In the genomic region with DNA sequence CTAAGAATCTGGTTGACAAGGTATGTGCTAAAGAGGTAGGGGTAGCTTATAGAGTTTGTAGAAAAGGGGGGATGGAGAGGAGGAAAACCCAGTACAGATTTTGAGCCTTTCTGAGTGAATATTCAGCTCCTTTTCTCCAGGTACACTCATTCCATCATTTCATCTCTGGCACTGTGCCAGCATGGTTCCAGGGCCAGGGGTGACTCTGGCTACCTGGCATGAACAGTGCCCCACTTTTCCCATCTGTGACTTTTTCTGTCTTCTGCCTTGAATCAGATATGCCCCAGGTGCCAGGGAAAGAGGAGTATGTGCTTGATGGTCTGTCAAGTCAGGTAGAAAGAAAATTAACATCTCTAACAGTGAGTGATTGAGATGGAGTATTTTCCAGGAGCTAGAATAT, we compare ENCODE assay signal across 18 cellular contexts.
DNase-seq lines count a peak whose midpoint lies in the region; ATAC-seq and TF ChIP-seq lines count a peak whose summit lies in the region.
"Had no signal": no experiment of that assay in that cellular context is flagged by ENCODE, and none has a peak within 500 bp of the region (broad histone marks: within the 10 kb centered on the region; RNA-seq: fewer than 3 reads in every experiment).

No MANE protein-coding gene starts in this region.

- DNase-seq in NCI-H2171 treated with DMSO at 0.1 percent for 48 hours (lab: John Stamatoyannopoulos, UW) (peak; percentile 20), NCI-H2171 (lab: John Stamatoyannopoulos, UW) (no peak), G401 (ENCODE audit: low spot score) (peak; percentile 86), WTC11 (ENCODE audit: low spot score) (no peak), cerebellum (ENCODE audit: low spot score) (peak; percentile 58), NCI-H1694 treated with DMSO at 0.1 percent for 48 hours (lab: John Stamatoyannopoulos, UW) (no peak), osteocyte (ENCODE audit: extremely low spot score, unreplicated experiment) (no peak)
- DNase-seq in activated naive CD4-positive, alpha-beta T cell treated with anti-CD3 and anti-CD28 coated beads, Interleukin-2, amount 50 U/mL, for 72 hours (ENCODE audit: low spot score in 2 of 2) = no peak
- DNase-seq: AML-193; CD4-positive, alpha-beta memory T cell; DMS153; DMS79; GF-D8; GOT3; H7 had no signal

- POLR2A ChIA-PET in WTC11 (lab: Charles Lee) = no interaction called here

- H3K36me3 Mint-ChIP-seq in WTC11 = no peaks in the 10 kb centered on the region
- H3K36me3 Mint-ChIP-seq in osteocyte (ENCODE audit: unreplicated experiment) = peaks cover 5% of the 10 kb centered on the region
- H3K36me3 Mint-ChIP-seq in activated naive CD4-positive, alpha-beta T cell treated with anti-CD3 and anti-CD28 coated beads, Interleukin-2, amount 50 U/mL, for 72 hours = no peaks in the 10 kb centered on the region
- H3K36me3 Mint-ChIP-seq: CD14-positive monocyte; CD4-positive, alpha-beta memory T cell had no signal

- H3K27ac Mint-ChIP-seq in WTC11 = peak overlapping the region; percentile 12; the same call in 1 of the 2 replicates
- no peak overlapping the region for H3K27ac Mint-ChIP-seq in osteocyte (ENCODE audit: unreplicated experiment)
- no peak overlapping the region for H3K27ac Mint-ChIP-seq in activated naive CD4-positive, alpha-beta T cell treated with anti-CD3 and anti-CD28 coated beads, Interleukin-2, amount 50 U/mL, for 72 hours
- H3K27ac Mint-ChIP-seq: CD4-positive, alpha-beta memory T cell had no signal

- CTCF ChIA-PET in WTC11 (lab: Charles Lee) = interaction anchor here (0.5 to 1.1 kb wide), 2 partner anchors 171 to 712 kb away, joined by 3 to 5 read pairs; no protein-coding TSS in a partner anchor

- H3K27me3 Mint-ChIP-seq in WTC11 (ENCODE audit: low read depth) = no peaks in the 10 kb centered on the region
- no peaks in the 10 kb centered on the region for H3K27me3 Mint-ChIP-seq in osteocyte (ENCODE audit: unreplicated experiment)

- H3K4me3 Mint-ChIP-seq in WTC11 = no peak overlapping the region
- no peak overlapping the region for H3K4me3 Mint-ChIP-seq in osteocyte (ENCODE audit: unreplicated experiment)
- H3K4me3 Mint-ChIP-seq: CD4-positive, alpha-beta memory T cell had no signal

- H3K9me3 Mint-ChIP-seq in WTC11 = no peaks in the 10 kb centered on the region
- H3K9me3 Mint-ChIP-seq in osteocyte (ENCODE audit: unreplicated experiment) = no peaks in the 10 kb centered on the region
- no peaks in the 10 kb centered on the region for H3K9me3 Mint-ChIP-seq in activated naive CD4-positive, alpha-beta T cell treated with anti-CD3 and anti-CD28 coated beads, Interleukin-2, amount 50 U/mL, for 72 hours

- no peak for ATAC-seq in WTC11
- ATAC-seq in activated naive CD4-positive, alpha-beta T cell treated with anti-CD3 and anti-CD28 coated beads, Interleukin-2, amount 50 U/mL, for 72 hours = no peak
- ATAC-seq: A549, HCT116 had no signal

- H3K4me1 Mint-ChIP-seq in WTC11 (peaks cover 13% of the 10 kb centered on the region; the same call in 1 of the 2 replicates), osteocyte (ENCODE audit: unreplicated experiment) (peaks cover 9% of the 10 kb centered on the region)
- H3K4me1 Mint-ChIP-seq: CD4-positive, alpha-beta memory T cell had no signal

- no peak for TF ChIP-seq CTCF in WTC11 (IDR thresholded peaks at IDR 0.05)
- TF ChIP-seq CTCF in osteocyte (IDR thresholded peaks at IDR 0.05) = no peak

- in situ Hi-C loops in G401 (cut with HindIII; ENCODE audit: low sequenced_read_pairs) = no loop called here

TF ChIP-seq in WTC11, 78 proteins besides CTCF, POLR2A, EP300 and RAD21 (continues in another document):
- TF ChIP-seq E2F1 (CRISPR knock-in tag; IDR thresholded peaks at IDR 0.05) (no peak), STAT6 (CRISPR knock-in tag; conservative IDR thresholded peaks at IDR 0.05; ENCODE audit: low read depth) (no peak), HMGA2 (CRISPR knock-in tag; IDR thresholded peaks at IDR 0.05) (no peak), NFE2L1 (CRISPR knock-in tag; IDR thresholded peaks at IDR 0.05) (no peak), MXD4 (CRISPR knock-in tag; IDR thresholded peaks at IDR 0.05; ENCODE audit: borderline replicate concordance) (no peak), GRHL2 (CRISPR knock-in tag; IDR thresholded peaks at IDR 0.05; ENCODE audit: insufficient replicate concordance, severe bottlenecking) (no peak), FOXP1 (CRISPR knock-in tag; IDR thresholded peaks at IDR 0.05; ENCODE audit: borderline replicate concordance) (no peak), HMGXB4 (CRISPR knock-in tag; IDR thresholded peaks at IDR 0.05) (no peak), NFATC4 (CRISPR knock-in tag; IDR thresholded peaks at IDR 0.05) (no peak), ETV6 (CRISPR knock-in tag; IDR thresholded peaks at IDR 0.05) (no peak), ZNF232 (CRISPR knock-in tag; IDR thresholded peaks at IDR 0.05) (no peak), PRRX2 (CRISPR knock-in tag; IDR thresholded peaks at IDR 0.05) (no peak), NFYB (CRISPR knock-in tag; conservative IDR thresholded peaks at IDR 0.05; ENCODE audit: low read depth) (no peak), IRF2 (CRISPR knock-in tag; IDR thresholded peaks at IDR 0.05; ENCODE audit: borderline replicate concordance, low read depth) (no peak)
- TF ChIP-seq, protein P1, sequence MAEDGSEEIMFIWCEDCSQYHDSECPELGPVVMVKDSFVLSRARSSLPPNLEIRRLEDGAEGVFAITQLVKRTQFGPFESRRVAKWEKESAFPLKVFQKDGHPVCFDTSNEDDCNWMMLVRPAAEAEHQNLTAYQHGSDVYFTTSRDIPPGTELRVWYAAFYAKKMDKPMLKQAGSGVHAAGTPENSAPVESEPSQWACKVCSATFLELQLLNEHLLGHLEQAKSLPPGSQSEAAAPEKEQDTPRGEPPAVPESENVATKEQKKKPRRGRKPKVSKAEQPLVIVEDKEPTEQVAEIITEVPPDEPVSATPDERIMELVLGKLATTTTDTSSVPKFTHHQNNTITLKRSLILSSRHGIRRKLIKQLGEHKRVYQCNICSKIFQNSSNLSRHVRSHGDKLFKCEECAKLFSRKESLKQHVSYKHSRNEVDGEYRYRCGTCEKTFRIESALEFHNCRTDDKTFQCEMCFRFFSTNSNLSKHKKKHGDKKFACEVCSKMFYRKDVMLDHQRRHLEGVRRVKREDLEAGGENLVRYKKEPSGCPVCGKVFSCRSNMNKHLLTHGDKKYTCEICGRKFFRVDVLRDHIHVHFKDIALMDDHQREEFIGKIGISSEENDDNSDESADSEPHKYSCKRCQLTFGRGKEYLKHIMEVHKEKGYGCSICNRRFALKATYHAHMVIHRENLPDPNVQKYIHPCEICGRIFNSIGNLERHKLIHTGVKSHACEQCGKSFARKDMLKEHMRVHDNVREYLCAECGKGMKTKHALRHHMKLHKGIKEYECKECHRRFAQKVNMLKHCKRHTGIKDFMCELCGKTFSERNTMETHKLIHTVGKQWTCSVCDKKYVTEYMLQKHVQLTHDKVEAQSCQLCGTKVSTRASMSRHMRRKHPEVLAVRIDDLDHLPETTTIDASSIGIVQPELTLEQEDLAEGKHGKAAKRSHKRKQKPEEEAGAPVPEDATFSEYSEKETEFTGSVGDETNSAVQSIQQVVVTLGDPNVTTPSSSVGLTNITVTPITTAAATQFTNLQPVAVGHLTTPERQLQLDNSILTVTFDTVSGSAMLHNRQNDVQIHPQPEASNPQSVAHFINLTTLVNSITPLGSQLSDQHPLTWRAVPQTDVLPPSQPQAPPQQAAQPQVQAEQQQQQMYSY (CRISPR knock-in tag; IDR thresholded peaks at IDR 0.05) = no peak
- TF ChIP-seq, protein P2, sequence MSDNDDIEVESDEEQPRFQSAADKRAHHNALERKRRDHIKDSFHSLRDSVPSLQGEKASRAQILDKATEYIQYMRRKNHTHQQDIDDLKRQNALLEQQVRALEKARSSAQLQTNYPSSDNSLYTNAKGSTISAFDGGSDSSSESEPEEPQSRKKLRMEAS (CRISPR knock-in tag; IDR thresholded peaks at IDR 0.05) = no peak

Comparison
In these comparisons a context has a peak if more than half of its experiments do, and no peak if none do; other contexts are left out.
1. DNase-seq: peak in NCI-H2171 treated with DMSO at 0.1 percent for 48 hours (single experiment), G401 (single experiment) and cerebellum (single experiment); none in NCI-H2171 (single experiment), WTC11 (single experiment), NCI-H1694 treated with DMSO at 0.1 percent for 48 hours (single experiment), osteocyte (single experiment) and activated naive CD4-positive, alpha-beta T cell treated with anti-CD3 and anti-CD28 coated beads, Interleukin-2, amount 50 U/mL, for 72 hours (0 of 2).